Comparison of ENCODE assay signal across 8 cellular contexts in genomic region chr20:49610701-49611538, GRCh38. TPM values are rescaled to one million over a fixed set of nuclear protein-coding genes. Genes with fewer than 3 reads are reported as not detected.
DNase-seq lines count a peak whose midpoint lies in the region; ATAC-seq and TF ChIP-seq lines count a peak whose summit lies in the region.

No MANE protein-coding gene starts in this region.

- H3K27ac ChIP-seq in GM23338 (ENCODE audit: low read depth) (no peak overlapping the region), iPS-20b (ENCODE audit: low read length) (no peak overlapping the region), spleen (peak overlapping the region in 3 of 8 donors; percentile 25 to 70 (median 53))

- H3K4me2 ChIP-seq in GM23338: peak overlapping the region; percentile 86

- no peaks in the 10 kb centered on the region for H3K9me2 ChIP-seq in GM23338 (ENCODE audit: insufficient read depth)

- H3K9ac ChIP-seq in iPS-20b (ENCODE audit: low read depth, low read length): no peak overlapping the region; the same call in 1 of the 2 replicates

- peak; percentile 100 for TF ChIP-seq CTCF in Calu3 (IDR thresholded peaks at IDR 0.05; ENCODE audit: unreplicated experiment)
- peak; percentile 71 to 83 for TF ChIP-seq CTCF in GM23338 (conservative IDR thresholded peaks at IDR 0.05; ENCODE audit: low read depth in 2 of 2)
- TF ChIP-seq CTCF in spleen (IDR thresholded peaks at IDR 0.05 in 8 of 11, conservative IDR thresholded peaks at IDR 0.05 in 3 of 11): peak; percentile 96 to 100 (median 99)

- CTCF ChIA-PET in Calu3 (lab: Charles Lee): interaction anchor here (0.6 to 6.1 kb wide), 21 partner anchors 56 to 320 kb away, joined by 3 to 184 read pairs (median 4); no protein-coding TSS in a partner anchor

- no peaks in the 10 kb centered on the region; the same call in 1 of the 2 replicates for H3K4me1 ChIP-seq in GM23338 (ENCODE audit: insufficient read depth)
- no peaks in the 10 kb centered on the region for H3K4me1 ChIP-seq in iPS-20b (ENCODE audit: insufficient read depth, low read length)
- H3K4me1 ChIP-seq in spleen: peaks cover 9 to 41% (median 20%) of the 10 kb centered on the region in 6 donors

- peak overlapping the region; percentile 100 for H2AFZ ChIP-seq in GM23338

- H3K27ac Mint-ChIP-seq in Calu3 (ENCODE audit: unreplicated experiment) (peak overlapping the region; percentile 67), GM23338 (no peak overlapping the region)

- peak overlapping the region; percentile 67 for H3K4me3 Mint-ChIP-seq in Calu3 (ENCODE audit: low read depth, unreplicated experiment)
- H3K4me3 Mint-ChIP-seq in GM23338: peak overlapping the region; percentile 62

- peak overlapping the region; percentile 56 for H3K4me3 ChIP-seq in GM23338
- H3K4me3 ChIP-seq in iPS-20b (ENCODE audit: low read length): peak overlapping the region; percentile 52
- H3K4me3 ChIP-seq in spleen: peak overlapping the region in 5 of 8 donors; percentile 13 to 52 (median 22)

- H3K27me3 Mint-ChIP-seq in Calu3 (ENCODE audit: unreplicated experiment) (peaks cover 11% of the 10 kb centered on the region), GM23338 (ENCODE audit: insufficient read depth, low read depth, poor library complexity) (peaks cover 9% of the 10 kb centered on the region)

- H3K9me3 Mint-ChIP-seq in Calu3 (ENCODE audit: low read depth, unreplicated experiment): no peaks in the 10 kb centered on the region
- no peaks in the 10 kb centered on the region for H3K9me3 Mint-ChIP-seq in GM23338

- no peaks in the 10 kb centered on the region for H3F3A ChIP-seq in GM23338 (replicated peaks; ENCODE audit: low read depth)

- H3K36me3 Mint-ChIP-seq in Calu3 (ENCODE audit: insufficient read depth, unreplicated experiment) (peaks cover 10% of the 10 kb centered on the region), GM23338 (ENCODE audit: low read depth) (no peaks in the 10 kb centered on the region)

- H3K4me1 Mint-ChIP-seq in Calu3 (ENCODE audit: low read depth, unreplicated experiment) (peaks cover 58% of the 10 kb centered on the region), GM23338 (peaks cover 5% of the 10 kb centered on the region; the same call in 2 of the 3 replicates)

- no peak for TF ChIP-seq POLR2A in spleen (IDR thresholded peaks at IDR 0.05)

- H3K9me3 ChIP-seq in iPS-20b (ENCODE audit: insufficient read depth, low read depth, low read length): no peaks in the 10 kb centered on the region
- no peaks in the 10 kb centered on the region for H3K9me3 ChIP-seq in spleen

- WGBS in spleen, 5 donors: 14 to 23% (median 16%) methylated on average over 24 to 48 of the region's 48 CpGs

- DNase-seq in Calu3 (peak; percentile 98), GM23338 (ENCODE audit: low spot score) (peak; percentile 98), NCI-H128 (lab: John Stamatoyannopoulos, UW; ENCODE audit: unreplicated experiment) (peak; percentile 30), T1000 (lab: John Stamatoyannopoulos, UW) (peak; percentile 87), astrocyte of the hippocampus (ENCODE audit: low read depth, low spot score) (peak; percentile 82), spleen (peak; percentile 95)

- intact Hi-C loops in Calu3 (cut with micrococcal nuclease; ENCODE audit: unreplicated experiment) (loop anchor here (1.0 to 5.0 kb wide), 8 partner anchors 31 to 318 kb away; partner anchors contain the start of genes B4GALT5 and SLC9A8), spleen (cut with DNase I; ENCODE audit: low total_unique reads) (loop anchor here (2.0 to 5.0 kb wide), 2 partner anchors 236 to 321 kb away; no protein-coding TSS in a partner anchor)

- H4K20me1 ChIP-seq in GM23338 (replicated peaks; ENCODE audit: insufficient read depth): no peaks in the 10 kb centered on the region

- ATAC-seq in GM23338 (peak; percentile 86), GM21619 (IDR thresholded peaks at IDR 0.05; ENCODE audit: unreplicated experiment) (no peak)

- no peaks in the 10 kb centered on the region for H3K36me3 ChIP-seq in GM23338 (ENCODE audit: insufficient read depth)
- H3K36me3 ChIP-seq in iPS-20b (ENCODE audit: insufficient read depth, low read depth, low read length): no peaks in the 10 kb centered on the region
- H3K36me3 ChIP-seq in spleen: no peaks in the 10 kb centered on the region

- H3K79me2 ChIP-seq in GM23338 (replicated peaks; ENCODE audit: insufficient read depth): no peaks in the 10 kb centered on the region

- no TSS peak for BruUV-seq in Calu3 (replicated peaks; lab: Mats Ljungman, UMichigan)

- no peaks in the 10 kb centered on the region for H3K27me3 ChIP-seq in GM23338 (ENCODE audit: insufficient read depth)
- H3K27me3 ChIP-seq in iPS-20b (ENCODE audit: insufficient read depth, low read length): no peaks in the 10 kb centered on the region; the same call in 1 of the 2 replicates
- H3K27me3 ChIP-seq in spleen (replicated peaks in 1 of 7): peaks cover 0 to 32% (median 0%) of the 10 kb centered on the region in 7 donors

TF ChIP-seq in GM23338, 12 proteins besides CTCF, POLR2A, EP300 and RAD21:
- TF ChIP-seq POLR2AphosphoS5 (IDR thresholded peaks at IDR 0.05; ENCODE audit: low read depth): no peak
- no peak for TF ChIP-seq EZH2phosphoT487 (IDR thresholded peaks at IDR 0.05; ENCODE audit: unreplicated experiment)
- TF ChIP-seq ZNF331 (CRISPR knock-in tag; IDR thresholded peaks at IDR 0.05; ENCODE audit: low read depth): no peak
- peak; percentile 65 for TF ChIP-seq CREB1 (CRISPR knock-in tag; IDR thresholded peaks at IDR 0.05; ENCODE audit: low read depth)
- TF ChIP-seq STAT1 (IDR thresholded peaks at IDR 0.05; ENCODE audit: unreplicated experiment): no peak
- no peak for TF ChIP-seq ZNF114 (CRISPR knock-in tag; IDR thresholded peaks at IDR 0.05)

RNA-seq across cellular contexts. Expression of gene PTGIS, which starts 43.0 kb away (rescaled TPM):
- total RNA-seq in Calu3 (2022): 0.26 and 0.29 TPM in 2 replicates
- total RNA-seq in GM23338 (2014; rRNA removed; shearing (Covaris generic)): 28.7 and 29.0 TPM in 2 replicates
- polyA plus RNA-seq in GM23338 (2016; fragmentation: Nextera tagmentation; extraction: Ambion mirVana): 6.6 and 7.5 TPM in 2 replicates
- total RNA-seq in spleen: 1 to 10 TPM in 3 of 7 donors, under 1 TPM in 4; 0.34 to 1.6 (median 0.98) TPM
- polyA plus RNA-seq in spleen: 1 to 10 TPM in 1 of 3 donors, under 1 TPM in 2; 0.15 to 1.5 (median 0.86) TPM

Comparison
In these comparisons a context has a peak if more than half of its experiments do, and no peak if none do; other contexts are left out.
1. DNase-seq: peak in every context shown above with its lines; median percentile 98 in Calu3; 98 in GM23338; 95 in spleen; 87 in T1000; 82 in astrocyte of the hippocampus; 30 in NCI-H128.
2. RNA of gene PTGIS, which starts 43.0 kb away (total RNA-seq): 28.7 to 29.0 TPM in GM23338; 0.34 to 1.6 TPM in spleen and 0.26 to 0.29 TPM in Calu3; every median in the first group is over 10 times any median in the second.
3. Peak in every context shown above with its lines, with median percentiles within 50 percentile points of each other: CTCF ChIP-seq and H3K4me3 ChIP-seq.